29 cellular contexts compared by ENCODE assay signal in genomic region chr17:4742629-4743028, GRCh38. TPM values are rescaled to one million over a fixed set of nuclear protein-coding genes. Genes with fewer than 3 reads are reported as not detected.
"Had no signal": no experiment of that assay in that cellular context is flagged by ENCODE, and none has a peak within 500 bp of the region (broad histone marks: within the 10 kb centered on the region; RNA-seq: fewer than 3 reads in every experiment).

No MANE protein-coding gene starts in this region.

- H3K4me2 ChIP-seq: smooth muscle cell had no signal

- H3K4me3 ChIP-seq: dorsolateral prefrontal cortex, esophagus muscularis mucosa, gastroesophageal sphincter, sigmoid colon, smooth muscle cell, testis, vagina had no signal

- H3K36me3 ChIP-seq: esophagus muscularis mucosa, gastroesophageal sphincter, sigmoid colon, vagina, WERI-Rb-1 had no signal

- H3K27ac ChIP-seq: dorsolateral prefrontal cortex, esophagus muscularis mucosa, gastroesophageal sphincter, sigmoid colon, testis, vagina, WERI-Rb-1 had no signal

- H3K9me3 ChIP-seq: esophagus muscularis mucosa, gastroesophageal sphincter, sigmoid colon, testis, vagina had no signal

- DNase-seq: activated CD4-positive, alpha-beta T cell treated with anti-CD3 and anti-CD28 coated beads, Interleukin-2, amount 10 ng/mL, durations not matched to agents 7 days and 5 days; activated CD4-positive, CD25-positive, alpha-beta regulatory T cell treated with anti-CD3 and anti-CD28 coated beads, Interleukin-2, amount 50 U/mL, for 72 hours; activated CD8-positive, alpha-beta memory T cell treated with anti-CD3 and anti-CD28 coated beads, Interleukin-2, amount 10 ng/mL, durations not matched to agents 7 days and 5 days; activated CD8-positive, alpha-beta T cell treated with anti-CD3 and anti-CD28 coated beads for 36 hours; activated gamma-delta T cell; anterior cingulate cortex; dorsolateral prefrontal cortex; effector memory CD8-positive, alpha-beta T cell; head of caudate nucleus; left cardiac atrium; mesenchymal stem cell; nephron progenitor cell; nucleus accumbens; sigmoid colon; stimulated activated CD4-positive, alpha-beta T cell treated with anti-CD3 and anti-CD28 coated beads, Interleukin-15, amount 100 ng/mL, for 24 hours; stimulated activated naive B cell treated with anti-CD40 and anti-IgM and Interleukin-4, amounts not matched to agents 10 μg/mL and 1 μg/mL and 100 μg/mL, for 72 hours; testis; trophoblast cell; WERI-Rb-1 had no signal

- H3K4me1 ChIP-seq: testis had no signal

- H3K27me3 ChIP-seq: testis had no signal

RNA-seq across cellular contexts. Expression of gene ZMYND15, which starts 3.0 kb away (rescaled TPM):
- total RNA-seq: activated CD8-positive, alpha-beta T cell treated with anti-CD3 and anti-CD28 coated beads for 36 hours; smooth muscle cell; vagina had no signal
- polyA plus RNA-seq: smooth muscle cell had no signal

RNA-seq across cellular contexts. Expression of gene TM4SF5, which starts 29.1 kb away (rescaled TPM):
- total RNA-seq: activated CD4-positive, alpha-beta T cell treated with anti-CD3 and anti-CD28 coated beads, Interleukin-2, amount 10 ng/mL, durations not matched to agents 7 days and 5 days; activated CD8-positive, alpha-beta memory T cell treated with anti-CD3 and anti-CD28 coated beads, Interleukin-2, amount 10 ng/mL, durations not matched to agents 7 days and 5 days; activated CD8-positive, alpha-beta T cell treated with anti-CD3 and anti-CD28 coated beads for 36 hours; activated T-helper 1 cell treated with anti-CD3 and anti-CD28 coated beads, Interleukin-12 subunit alpha, Interleukin-12 subunit beta, Interleukin-2, Interleukin-4 antibody, amounts not matched to agents 30 ng/mL and 10 ng/mL and 1 ng/mL, durations not matched to agents 14 hours and 24 hours and 36 hours; cardiac septum; dorsolateral prefrontal cortex; endothelial cell of umbilical vein; esophagus muscularis mucosa; gastroesophageal sphincter; left cardiac atrium; lower leg skin; mononuclear cell; renal cortical epithelial cell; sigmoid colon; smooth muscle cell; vagina had no signal
- polyA plus RNA-seq: endothelial cell of umbilical vein, smooth muscle cell had no signal
